ENCODE assay signal across 22 cellular contexts in the genomic region with DNA sequence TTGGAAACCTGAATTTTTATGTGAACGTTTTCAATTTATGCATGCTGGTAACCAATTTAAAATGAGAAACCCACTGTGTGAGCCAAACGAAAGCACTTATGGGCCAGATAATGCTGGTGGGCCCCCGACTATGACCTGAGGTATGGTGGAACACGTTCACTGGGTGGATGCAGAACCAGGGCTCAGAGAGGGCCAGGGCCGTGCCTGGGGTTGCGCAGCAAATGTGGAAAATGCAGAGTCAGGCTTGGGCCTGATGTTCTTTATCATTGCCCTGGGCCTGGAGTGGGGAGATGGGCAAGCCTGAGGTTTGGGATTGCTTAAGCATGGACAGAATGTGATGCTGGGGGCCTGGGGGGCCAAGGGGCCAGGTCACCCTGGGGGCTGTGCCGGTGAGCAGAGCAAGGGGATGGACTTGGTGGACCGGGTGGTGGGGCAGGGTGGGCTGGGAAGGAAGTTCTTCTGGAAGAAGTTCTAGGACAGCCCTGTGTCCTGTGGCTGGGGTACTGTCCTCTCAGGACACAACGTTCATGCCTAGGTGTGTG.
"Had no signal": no experiment of that assay in that cellular context is flagged by ENCODE, and none has a peak within 500 bp of the region (broad histone marks: within the 10 kb centered on the region; RNA-seq: fewer than 3 reads in every experiment).

No MANE protein-coding gene starts in this region.

- H3K27me3 ChIP-seq: gastrocnemius medialis, heart right ventricle, transverse colon had no signal

- H3K27ac ChIP-seq: epithelial cell of prostate, esophagus muscularis mucosa, gastrocnemius medialis, heart right ventricle, stomach, thoracic aorta, transverse colon had no signal

- H3K27me3 Mint-ChIP-seq: dendritic cell treated with granulocyte-macrophage colony-stimulating factor and Interleukin-4, amounts not matched to agents 40 ng/mL and 50 ng/mL, for 4 days; naive thymus-derived CD8-positive, alpha-beta T cell had no signal

- H3K27ac Mint-ChIP-seq: dendritic cell treated with granulocyte-macrophage colony-stimulating factor and Interleukin-4, amounts not matched to agents 40 ng/mL and 50 ng/mL, for 4 days; effector memory CD8-positive, alpha-beta T cell; stimulated activated memory B cell treated with anti-CD40 and anti-IgM and Interleukin-4, amounts not matched to agents 10 μg/mL and 1 μg/mL and 100 μg/mL, for 72 hours had no signal

- H3K36me3 ChIP-seq: gastrocnemius medialis, stomach, thoracic aorta, transverse colon had no signal

- H3K9me3 Mint-ChIP-seq: dendritic cell treated with granulocyte-macrophage colony-stimulating factor and Interleukin-4, amounts not matched to agents 40 ng/mL and 50 ng/mL, for 4 days; effector memory CD8-positive, alpha-beta T cell; naive thymus-derived CD8-positive, alpha-beta T cell; neural crest cell; stimulated activated memory B cell treated with anti-CD40 and anti-IgM and Interleukin-4, amounts not matched to agents 10 μg/mL and 1 μg/mL and 100 μg/mL, for 72 hours had no signal

- H3K4me1 ChIP-seq: gastrocnemius medialis, transverse colon had no signal

- H3K4me1 Mint-ChIP-seq: neural crest cell; stimulated activated memory B cell treated with anti-CD40 and anti-IgM and Interleukin-4, amounts not matched to agents 10 μg/mL and 1 μg/mL and 100 μg/mL, for 72 hours had no signal

- H3K4me3 ChIP-seq: esophagus muscularis mucosa, gastrocnemius medialis, heart right ventricle, mucosa of descending colon, stomach, thoracic aorta, transverse colon had no signal

- FAIRE-seq: colon, islet of Langerhans had no signal

- H3K9me3 ChIP-seq: esophagus muscularis mucosa, gastrocnemius medialis, heart right ventricle, mucosa of descending colon, stomach, thoracic aorta, transverse colon had no signal

- DNase-seq: effector memory CD8-positive, alpha-beta T cell; gastrocnemius medialis; heart right ventricle; hypothalamus; mammary epithelial cell; mucosa of descending colon; stimulated activated CD4-positive, alpha-beta T cell treated with anti-CD3 and anti-CD28 coated beads, Interleukin-15, amount 100 ng/mL, for 24 hours; stimulated activated CD4-positive, alpha-beta T cell treated with anti-CD3 and anti-CD28 coated beads, Interleukin-1b, Interleukin-23, amount 100 ng/mL, for 48 hours; stimulated activated CD4-positive, alpha-beta T cell treated with anti-CD3 and anti-CD28 coated beads, Interleukin-4, amount 100 ng/mL, for 24 hours; stomach; substantia nigra; transverse colon had no signal

- H3K36me3 Mint-ChIP-seq: naive thymus-derived CD8-positive, alpha-beta T cell; stimulated activated memory B cell treated with anti-CD40 and anti-IgM and Interleukin-4, amounts not matched to agents 10 μg/mL and 1 μg/mL and 100 μg/mL, for 72 hours had no signal

- ATAC-seq: effector memory CD8-positive, alpha-beta T cell; gastrocnemius medialis; left lobe of liver; mucosa of descending colon; naive thymus-derived CD8-positive, alpha-beta T cell; stimulated activated memory B cell treated with anti-CD40 and anti-IgM and Interleukin-4, amounts not matched to agents 10 μg/mL and 1 μg/mL and 100 μg/mL, for 72 hours had no signal

- H3K4me3 Mint-ChIP-seq: dendritic cell treated with granulocyte-macrophage colony-stimulating factor and Interleukin-4, amounts not matched to agents 40 ng/mL and 50 ng/mL, for 4 days; effector memory CD8-positive, alpha-beta T cell; naive thymus-derived CD8-positive, alpha-beta T cell; neural crest cell; stimulated activated memory B cell treated with anti-CD40 and anti-IgM and Interleukin-4, amounts not matched to agents 10 μg/mL and 1 μg/mL and 100 μg/mL, for 72 hours had no signal
